ENCODE assay signal across 20 cellular contexts in the genomic region with DNA sequence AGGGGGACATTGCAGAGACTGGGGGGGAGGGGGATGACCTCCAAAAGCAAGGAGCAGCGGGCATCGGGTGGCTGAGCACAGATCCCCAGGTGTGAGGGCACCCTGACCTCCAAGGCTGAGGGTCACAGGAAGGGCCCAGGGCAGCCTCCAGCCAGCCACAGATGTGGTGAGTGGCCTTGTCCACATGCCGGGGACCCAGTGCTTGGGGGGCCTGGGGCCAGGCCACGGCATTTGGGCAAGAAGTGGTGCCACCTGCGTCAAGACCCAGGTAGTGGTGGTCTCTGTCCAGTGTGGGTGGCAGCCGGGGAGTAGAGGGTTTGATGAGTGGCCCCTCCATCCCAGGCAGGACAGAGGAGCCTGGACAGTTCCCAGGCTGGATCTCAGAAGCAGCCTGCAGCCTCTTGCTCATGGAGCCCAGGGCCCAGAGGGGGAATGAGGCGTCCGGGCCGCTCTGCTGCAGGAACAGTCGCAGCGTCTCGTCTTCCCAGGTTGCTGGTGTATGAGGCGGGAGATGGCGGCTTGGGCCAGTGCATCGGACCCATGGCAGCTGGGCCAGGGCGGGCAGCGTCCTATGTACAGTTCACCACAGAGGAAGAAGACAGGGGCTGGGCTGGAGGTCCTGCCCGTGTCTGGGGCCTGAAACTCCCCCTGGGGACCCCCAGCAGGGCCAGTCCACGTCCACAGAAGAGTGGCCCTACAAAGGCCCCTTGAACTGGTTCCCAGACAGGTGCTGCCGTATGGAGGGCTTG. TPM values are rescaled to one million over a fixed set of nuclear protein-coding genes. Genes with fewer than 3 reads are reported as not detected.
DNase-seq lines count a peak whose midpoint lies in the region; ATAC-seq lines count a peak whose summit lies in the region.
"Had no signal": no experiment of that assay in that cellular context is flagged by ENCODE, and none has a peak within 500 bp of the region (broad histone marks: within the 10 kb centered on the region; RNA-seq: fewer than 3 reads in every experiment).

No MANE protein-coding gene starts in this region.

- H4K20me1 ChIP-seq in BLaER1: peaks cover 94% of the 10 kb centered on the region

- no peak overlapping the region for H3K4me3 Mint-ChIP-seq in activated naive CD8-positive, alpha-beta T cell treated with anti-CD3 and anti-CD28 coated beads, Interleukin-2, amount 50 U/mL, for 24 hours
- H3K4me3 Mint-ChIP-seq: activated CD4-positive, alpha-beta memory T cell treated with anti-CD3 and anti-CD28 coated beads for 36 hours had no signal

- no peak overlapping the region for H3K27ac Mint-ChIP-seq in activated naive CD8-positive, alpha-beta T cell treated with anti-CD3 and anti-CD28 coated beads, Interleukin-2, amount 50 U/mL, for 24 hours

- no peak overlapping the region for H3K9ac ChIP-seq in BLaER1

- no peaks in the 10 kb centered on the region for H3K9me3 Mint-ChIP-seq in activated naive CD8-positive, alpha-beta T cell treated with anti-CD3 and anti-CD28 coated beads, Interleukin-2, amount 50 U/mL, for 24 hours
- H3K9me3 Mint-ChIP-seq: activated CD4-positive, alpha-beta memory T cell treated with anti-CD3 and anti-CD28 coated beads for 36 hours had no signal

- no peak overlapping the region for H3K4me3 ChIP-seq in BLaER1
- H3K4me3 ChIP-seq: cardiac muscle cell, HAP-1, uterus had no signal

- no peaks in the 10 kb centered on the region for H3K36me3 Mint-ChIP-seq in activated naive CD8-positive, alpha-beta T cell treated with anti-CD3 and anti-CD28 coated beads, Interleukin-2, amount 50 U/mL, for 24 hours (ENCODE audit: low read depth)

- no peaks in the 10 kb centered on the region for H3K27me3 ChIP-seq in BLaER1
- H3K27me3 ChIP-seq: cardiac muscle cell, uterus had no signal

- H3K27me3 Mint-ChIP-seq in activated naive CD8-positive, alpha-beta T cell treated with anti-CD3 and anti-CD28 coated beads, Interleukin-2, amount 50 U/mL, for 24 hours: no peaks in the 10 kb centered on the region
- H3K27me3 Mint-ChIP-seq: activated CD4-positive, alpha-beta memory T cell treated with anti-CD3 and anti-CD28 coated beads for 36 hours had no signal

- peaks cover 61% of the 10 kb centered on the region for H3K4me1 ChIP-seq in BLaER1
- H3K4me1 ChIP-seq: HAP-1, uterus had no signal

- DNase-seq in HuH-7 (ENCODE audit: low spot score) (peak; percentile 2), islet precursor cell (peak; percentile 58), posterior vena cava (ENCODE audit: low spot score) (peak; percentile 77), NCI-H345 treated with DMSO at 0.1 percent for 48 hours (lab: John Stamatoyannopoulos, UW; ENCODE audit: unreplicated experiment) (no peak), cerebellar cortex (ENCODE audit: low spot score) (no peak)
- DNase-seq in activated naive CD8-positive, alpha-beta T cell treated with anti-CD3 and anti-CD28 coated beads, Interleukin-2, amount 50 U/mL, for 24 hours: no peak
- DNase-seq: activated CD4-positive, alpha-beta memory T cell treated with anti-CD3 and anti-CD28 coated beads for 36 hours; COR-L47; effector memory CD4-positive, alpha-beta T cell; mesendoderm; NCI-H1092; NCI-H2081 treated with DMSO at 0.1 percent for 48 hours; NCI-H510A treated with DMSO at 0.1 percent for 48 hours; SHP77; uterus had no signal

- ATAC-seq in GM19467 (IDR thresholded peaks at IDR 0.05; ENCODE audit: unreplicated experiment): no peak
- no peak for ATAC-seq in activated naive CD8-positive, alpha-beta T cell treated with anti-CD3 and anti-CD28 coated beads, Interleukin-2, amount 50 U/mL, for 24 hours

- no peaks in the 10 kb centered on the region for H3K9me3 ChIP-seq in BLaER1
- H3K9me3 ChIP-seq: HAP-1, uterus had no signal

- H3K27ac ChIP-seq in BLaER1: peak overlapping the region; percentile 41; the same call in 1 of the 2 replicates
- H3K27ac ChIP-seq: cardiac muscle cell, uterus, VCaP had no signal

- no peak overlapping the region; the same call in 1 of the 2 replicates for H3K4me2 ChIP-seq in BLaER1

- intact Hi-C loops in posterior vena cava (cut with DNase I): loop anchor here in 1 of 2 donors (10.0 kb wide), 1 partner anchor 370 kb away; no protein-coding TSS in a partner anchor

- H3K4me1 Mint-ChIP-seq in activated naive CD8-positive, alpha-beta T cell treated with anti-CD3 and anti-CD28 coated beads, Interleukin-2, amount 50 U/mL, for 24 hours: no peaks in the 10 kb centered on the region

- peaks cover 62% of the 10 kb centered on the region for H3K36me3 ChIP-seq in BLaER1
- H3K36me3 ChIP-seq: uterus had no signal

RNA-seq across cellular contexts. Expression of gene CCNK, which starts 33.5 kb away (rescaled TPM):
- total RNA-seq in posterior vena cava: 10 to 100 TPM; 34.3 to 35.3 TPM

RNA-seq across cellular contexts. Expression of gene SETD3, which starts 34.1 kb away (rescaled TPM):
- 100 to 1,000 TPM in 1 of 2 donors, 10 to 100 TPM in 1; 74.5 to 103 TPM for total RNA-seq in posterior vena cava

Comparison
In these comparisons a context has a peak if more than half of its experiments do, and no peak if none do; other contexts are left out.
1. DNase-seq: peak in HuH-7 (single experiment), islet precursor cell (single experiment) and posterior vena cava (single experiment); none in activated naive CD8-positive, alpha-beta T cell treated with anti-CD3 and anti-CD28 coated beads, Interleukin-2, amount 50 U/mL, for 24 hours (single experiment), NCI-H345 treated with DMSO at 0.1 percent for 48 hours (single experiment) and cerebellar cortex (single experiment).